In the genomic region with DNA sequence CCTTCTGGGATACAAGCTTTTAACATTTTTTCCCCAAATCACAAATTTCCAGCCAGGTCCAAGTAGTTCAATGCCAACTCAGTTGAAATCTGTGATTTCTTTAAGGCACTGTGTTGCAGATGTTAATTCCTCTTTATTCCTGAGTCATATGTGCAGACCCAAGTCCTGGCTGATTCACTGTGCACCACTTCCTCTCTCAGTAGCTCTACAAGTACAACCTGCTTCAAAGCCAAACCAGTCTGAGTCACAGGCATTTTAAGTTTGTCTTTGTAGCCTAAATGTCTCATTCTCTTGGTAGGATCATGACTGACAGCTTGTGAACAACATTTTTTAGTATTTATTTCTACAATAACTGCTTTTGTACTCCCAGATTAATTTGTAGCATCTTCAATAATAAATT, we compare ENCODE assay signal across 9 cellular contexts.
A peak's percentile ranks its signal among the peaks of the same experiment; 100 is the strongest.
DNase-seq lines count a peak whose midpoint lies in the region; ATAC-seq and TF ChIP-seq lines count a peak whose summit lies in the region.
"Had no signal": no experiment of that assay in that cellular context is flagged by ENCODE, and none has a peak within 500 bp of the region (broad histone marks: within the 10 kb centered on the region; RNA-seq: fewer than 3 reads in every experiment).

No MANE protein-coding gene starts in this region.

- no peaks in the 10 kb centered on the region for H3K4me1 ChIP-seq in colonic mucosa

- intact Hi-C loops in CD14-positive monocyte (cut with micrococcal nuclease) (no loop called here), colonic mucosa (cut with DNase I) (no loop called here)

- H3K4me1 Mint-ChIP-seq in CD14-positive monocyte, result peaks cover 43% of the 10 kb centered on the region
- peaks cover 10% of the 10 kb centered on the region for H3K4me1 Mint-ChIP-seq in activated naive CD8-positive, alpha-beta T cell treated with anti-CD3 and anti-CD28 coated beads, Interleukin-2, amount 10 ng/mL, durations not matched to agents 7 days and 5 days

- peaks cover 0 to 12% (median 0%) of the 10 kb centered on the region in 3 donors for H3K27me3 Mint-ChIP-seq in CD14-positive monocyte (ENCODE audit: low read depth in 3 of 3)
- H3K27me3 Mint-ChIP-seq in activated naive CD8-positive, alpha-beta T cell treated with anti-CD3 and anti-CD28 coated beads, Interleukin-2, amount 10 ng/mL, durations not matched to agents 7 days and 5 days, result no peaks in the 10 kb centered on the region

- no peaks in the 10 kb centered on the region for H3K36me3 Mint-ChIP-seq in CD14-positive monocyte
- H3K36me3 Mint-ChIP-seq in activated naive CD8-positive, alpha-beta T cell treated with anti-CD3 and anti-CD28 coated beads, Interleukin-2, amount 10 ng/mL, durations not matched to agents 7 days and 5 days, result peaks cover 1% of the 10 kb centered on the region

- no peaks in the 10 kb centered on the region for H3K27me3 ChIP-seq in colonic mucosa

- H3K27ac Mint-ChIP-seq in CD14-positive monocyte, result peak overlapping the region; percentile 56 to 91 (median 82)
- no peak overlapping the region for H3K27ac Mint-ChIP-seq in activated naive CD8-positive, alpha-beta T cell treated with anti-CD3 and anti-CD28 coated beads, Interleukin-2, amount 10 ng/mL, durations not matched to agents 7 days and 5 days

- no peaks in the 10 kb centered on the region for H3K9me3 ChIP-seq in colonic mucosa

- DNase-seq in CD14-positive monocyte (ENCODE audit: low spot score), result peak; percentile 75
- peak; percentile 86 for DNase-seq in MV-4-11 (lab: John Stamatoyannopoulos, UW)
- no peak for DNase-seq in activated naive CD8-positive, alpha-beta T cell treated with anti-CD3 and anti-CD28 coated beads, Interleukin-2, amount 10 ng/mL, durations not matched to agents 7 days and 5 days
- DNase-seq in myocyte (ENCODE audit: low read depth), result peak; percentile 53
- no peak for DNase-seq in epidermal melanocyte (ENCODE audit: insufficient read length, low spot score)
- no peak for DNase-seq in SK-N-DZ (ENCODE audit: low spot score)
- DNase-seq in colonic mucosa, result no peak

- POLR2A ChIA-PET in activated naive CD8-positive, alpha-beta T cell treated with anti-CD3 and anti-CD28 coated beads, Interleukin-2, amount 10 ng/mL, durations not matched to agents 7 days and 5 days (lab: Charles Lee), result no interaction called here

- H3K4me3 ChIP-seq in colonic mucosa, result no peak overlapping the region

- peak; percentile 100 for ATAC-seq in activated naive CD8-positive, alpha-beta T cell treated with anti-CD3 and anti-CD28 coated beads, Interleukin-2, amount 10 ng/mL, durations not matched to agents 7 days and 5 days (ENCODE audit: low read depth)
- no peak for ATAC-seq in HG03457 (IDR thresholded peaks at IDR 0.05; ENCODE audit: unreplicated experiment)

- peaks cover 0 to 3% (median 0%) of the 10 kb centered on the region in 7 donors for H3K9me3 Mint-ChIP-seq in CD14-positive monocyte
- H3K9me3 Mint-ChIP-seq in activated naive CD8-positive, alpha-beta T cell treated with anti-CD3 and anti-CD28 coated beads, Interleukin-2, amount 10 ng/mL, durations not matched to agents 7 days and 5 days, result no peaks in the 10 kb centered on the region

- H3K27ac ChIP-seq in colonic mucosa, result no peak overlapping the region

- H3K36me3 ChIP-seq in colonic mucosa, result no peaks in the 10 kb centered on the region

- H3K4me3 Mint-ChIP-seq in CD14-positive monocyte, result peak overlapping the region in 1 of 2 donors; percentile 28
- H3K4me3 Mint-ChIP-seq in activated naive CD8-positive, alpha-beta T cell treated with anti-CD3 and anti-CD28 coated beads, Interleukin-2, amount 10 ng/mL, durations not matched to agents 7 days and 5 days, result no peak overlapping the region
- H3K4me3 Mint-ChIP-seq: neural crest cell had no signal

- TF ChIP-seq CTCF in CD14-positive monocyte (IDR thresholded peaks at IDR 0.05), result no peak
- no peak for TF ChIP-seq CTCF in colonic mucosa (IDR thresholded peaks at IDR 0.05)

- no peak overlapping the region for H3K9ac ChIP-seq in colonic mucosa (ENCODE audit: low read depth in 2 of 2, low read length in 2 of 2)

Comparison
In these comparisons a context has a peak if more than half of its experiments do, and no peak if none do; other contexts are left out.
1. DNase-seq: peak in CD14-positive monocyte (single experiment), MV-4-11 (single experiment) and myocyte (single experiment); none in activated naive CD8-positive, alpha-beta T cell treated with anti-CD3 and anti-CD28 coated beads, Interleukin-2, amount 10 ng/mL, durations not matched to agents 7 days and 5 days (single experiment), epidermal melanocyte (single experiment), SK-N-DZ (single experiment) and colonic mucosa (single experiment).